24 cellular contexts compared by ENCODE assay signal in genomic region chr5:102742215-102742614, GRCh38. TPM values are rescaled to one million over a fixed set of nuclear protein-coding genes. Genes with fewer than 3 reads are reported as not detected.
DNase-seq lines count a peak whose midpoint lies in the region; TF ChIP-seq lines count a peak whose summit lies in the region.
"Had no signal": no experiment of that assay in that cellular context is flagged by ENCODE, and none has a peak within 500 bp of the region (broad histone marks: within the 10 kb centered on the region; RNA-seq: fewer than 3 reads in every experiment).

No MANE protein-coding gene starts in this region.

- no peaks in the 10 kb centered on the region for H3K79me1 ChIP-seq in mesendoderm (ENCODE audit: low read length)

- no peak overlapping the region for H3K4ac ChIP-seq in mesendoderm (ENCODE audit: low read depth, low read length)

- peaks cover 6% of the 10 kb centered on the region for H3K9me3 Mint-ChIP-seq in neural progenitor cell
- H3K9me3 Mint-ChIP-seq: CD14-positive monocyte; CD4-positive, alpha-beta memory T cell; CD4-positive, CD25-positive, alpha-beta regulatory T cell; CD8-positive, alpha-beta memory T cell had no signal

- peaks cover 53% of the 10 kb centered on the region for H3K4me1 Mint-ChIP-seq in neural progenitor cell
- H3K4me1 Mint-ChIP-seq: CD14-positive monocyte; CD4-positive, alpha-beta memory T cell had no signal

- TF ChIP-seq CTCF in A673 (conservative IDR thresholded peaks at IDR 0.05; ENCODE audit: low read depth, low read length) (no peak), neural progenitor cell (IDR thresholded peaks at IDR 0.05) (no peak), tibial artery (IDR thresholded peaks at IDR 0.05) (no peak)

- H2BK15ac ChIP-seq in mesendoderm (replicated peaks; ENCODE audit: low read depth), result no peak overlapping the region

- no peak overlapping the region for H2BK120ac ChIP-seq in mesendoderm (ENCODE audit: low read depth, low read length)

- DNase-seq in A673 (ENCODE audit: low spot score) (peak; percentile 66), mesendoderm (peak; percentile 43), neural progenitor cell (ENCODE audit: low spot score) (peak; percentile 46), tibial artery (no peak), EL (no peak), NCI-H774 (lab: John Stamatoyannopoulos, UW) (no peak)
- DNase-seq: ACHN; BE2C; C1 segment of cervical spinal cord; CD4-positive, alpha-beta memory T cell; CD4-positive, CD25-positive, alpha-beta regulatory T cell; CD8-positive, alpha-beta memory T cell; COR-L47; DMS 273 treated with DMSO at 0.1 percent for 48 hours; DMS153; DMS53; DMS79; DND-41; GF-D8 had no signal

- H3K79me2 ChIP-seq in mesendoderm (ENCODE audit: control insufficient read depth, insufficient read depth, low read length) (no peaks in the 10 kb centered on the region), neural progenitor cell (ENCODE audit: low read depth) (no peaks in the 10 kb centered on the region)

- no peak overlapping the region for H2BK5ac ChIP-seq in mesendoderm (ENCODE audit: low read length)

- H3K4me2 ChIP-seq in mesendoderm (ENCODE audit: low read length) (no peak overlapping the region), neural progenitor cell (peak overlapping the region; percentile 17)
- H3K4me2 ChIP-seq: A549, BLaER1 had no signal

- peaks cover 5% of the 10 kb centered on the region for H3K36me3 Mint-ChIP-seq in neural progenitor cell
- H3K36me3 Mint-ChIP-seq: CD14-positive monocyte; CD4-positive, alpha-beta memory T cell; CD4-positive, CD25-positive, alpha-beta regulatory T cell; CD8-positive, alpha-beta memory T cell had no signal

- H3K27ac Mint-ChIP-seq in neural progenitor cell, result peak overlapping the region; percentile 25
- H3K27ac Mint-ChIP-seq: CD14-positive monocyte; CD4-positive, CD25-positive, alpha-beta regulatory T cell; CD8-positive, alpha-beta memory T cell had no signal

- no peak overlapping the region for H3K27ac ChIP-seq in A673 (ENCODE audit: low read depth, low read length, poor library complexity, severe bottlenecking)
- H3K27ac ChIP-seq in HUES48 (ENCODE audit: low read depth, low read length), result peak overlapping the region; percentile 17
- H3K27ac ChIP-seq in mesendoderm (ENCODE audit: low read depth, low read length), result no peak overlapping the region
- H3K27ac ChIP-seq in neural progenitor cell, result no peak overlapping the region
- no peak overlapping the region for H3K27ac ChIP-seq in tibial artery
- H3K27ac ChIP-seq: 22Rv1, A549, BLaER1 had no signal

- no peak overlapping the region for H3K56ac ChIP-seq in mesendoderm (ENCODE audit: low read length)

- H3K9me3 ChIP-seq in A673 (ENCODE audit: low read depth, low read length, poor library complexity, severe bottlenecking), result no peaks in the 10 kb centered on the region
- no peaks in the 10 kb centered on the region for H3K9me3 ChIP-seq in HUES48 (ENCODE audit: control insufficient read depth, insufficient read depth, low read length)
- H3K9me3 ChIP-seq in neural progenitor cell (ENCODE audit: low read depth), result no peaks in the 10 kb centered on the region
- no peaks in the 10 kb centered on the region for H3K9me3 ChIP-seq in tibial artery
- H3K9me3 ChIP-seq: A549, BE2C, BLaER1 had no signal

- H3K4me3 ChIP-seq in A673 (ENCODE audit: low read depth, low read length, poor library complexity, severe bottlenecking) (no peak overlapping the region), HUES48 (ENCODE audit: low read depth, low read length) (no peak overlapping the region), mesendoderm (ENCODE audit: low read length) (no peak overlapping the region), neural progenitor cell (no peak overlapping the region), tibial artery (no peak overlapping the region)
- H3K4me3 ChIP-seq: A549, BLaER1 had no signal

- H3K18ac ChIP-seq in mesendoderm (ENCODE audit: low read length), result no peak overlapping the region

- BruUV-seq in A673 (replicated peaks; lab: Mats Ljungman, UMichigan), result no TSS peak

- no peaks in the 10 kb centered on the region for H3K36me3 ChIP-seq in A673 (ENCODE audit: insufficient read depth, low read length, poor library complexity, severe bottlenecking)
- no peaks in the 10 kb centered on the region for H3K36me3 ChIP-seq in HUES48 (ENCODE audit: control insufficient read depth, insufficient read depth, low read length)
- H3K36me3 ChIP-seq in mesendoderm (ENCODE audit: control insufficient read depth, insufficient read depth, low read length), result no peaks in the 10 kb centered on the region
- H3K36me3 ChIP-seq in neural progenitor cell, result no peaks in the 10 kb centered on the region
- no peaks in the 10 kb centered on the region for H3K36me3 ChIP-seq in tibial artery
- H3K36me3 ChIP-seq: BE2C, BLaER1 had no signal

- H3K27me3 ChIP-seq in A673 (replicated peaks; ENCODE audit: insufficient read depth, low read depth, low read length, poor library complexity) (no peaks in the 10 kb centered on the region), HUES48 (ENCODE audit: control insufficient read depth, insufficient read depth, low read length) (no peaks in the 10 kb centered on the region), mesendoderm (ENCODE audit: insufficient read depth, low read length, poor library complexity) (no peaks in the 10 kb centered on the region), neural progenitor cell (no peaks in the 10 kb centered on the region), tibial artery (no peaks in the 10 kb centered on the region)
- H3K27me3 ChIP-seq: BE2C, BLaER1 had no signal

- POLR2A ChIA-PET in A673 (lab: Charles Lee; ENCODE audit: low non-redundant PET), result no interaction called here

- no peaks in the 10 kb centered on the region for H3F3A ChIP-seq in neural progenitor cell (ENCODE audit: low read depth)

- no peaks in the 10 kb centered on the region for H4K20me1 ChIP-seq in neural progenitor cell (ENCODE audit: low read depth)
- H4K20me1 ChIP-seq: BLaER1 had no signal

- H3K4me3 Mint-ChIP-seq in neural progenitor cell, result no peak overlapping the region
- H3K4me3 Mint-ChIP-seq: CD14-positive monocyte; CD4-positive, alpha-beta memory T cell; CD4-positive, CD25-positive, alpha-beta regulatory T cell; CD8-positive, alpha-beta memory T cell had no signal

- H4K8ac ChIP-seq in mesendoderm (ENCODE audit: low read depth, low read length), result no peak overlapping the region

- no peak overlapping the region for H4K5ac ChIP-seq in mesendoderm (ENCODE audit: low read length)

- H2AFZ ChIP-seq in neural progenitor cell (replicated peaks), result no peak overlapping the region

- no peak overlapping the region for H3K23ac ChIP-seq in mesendoderm (ENCODE audit: low read length)

- CTCF ChIA-PET in A673 (lab: Charles Lee), result no interaction called here

- H3K4me1 ChIP-seq in A673 (ENCODE audit: insufficient read depth, low read length, poor library complexity, severe bottlenecking) (peaks cover 47% of the 10 kb centered on the region), HUES48 (ENCODE audit: control insufficient read depth, insufficient read depth, low read length) (peaks cover 9% of the 10 kb centered on the region), mesendoderm (ENCODE audit: control insufficient read depth, low read depth, low read length) (peaks cover 3% of the 10 kb centered on the region), neural progenitor cell (peaks cover 11% of the 10 kb centered on the region), tibial artery (no peaks in the 10 kb centered on the region)
- H3K4me1 ChIP-seq: A549, BE2C had no signal

- H3K9ac ChIP-seq in HUES48 (ENCODE audit: low read depth, low read length) (no peak overlapping the region), mesendoderm (ENCODE audit: low read length) (no peak overlapping the region), neural progenitor cell (no peak overlapping the region)
- H3K9ac ChIP-seq: BLaER1 had no signal

- intact Hi-C loops in A673 (cut with micrococcal nuclease; ENCODE audit: unreplicated experiment) (no loop called here), tibial artery (cut with DNase I; ENCODE audit: low total_unique reads) (no loop called here)

- no CpG with 5 or more reads among the region's 3 CpGs for WGBS in mesendoderm (ENCODE audit: extremely low coverage, insufficient coverage, low lambda C conversion rate)

- H2AK5ac ChIP-seq in mesendoderm (ENCODE audit: low read length), result no peak overlapping the region

- no peaks in the 10 kb centered on the region for H3K27me3 Mint-ChIP-seq in neural progenitor cell (ENCODE audit: insufficient read depth, low read depth)

RNA-seq across cellular contexts. Expression of gene PAM, which starts 12.9 kb away (rescaled TPM):
- total RNA-seq in A673 (2021) (185 and 190 TPM in 2 replicates), neural progenitor cell (ENCODE audit: low replicate concordance) (157 and 246 TPM in 2 replicates)
- polyA plus RNA-seq in mesendoderm (2013, experiment 1 of 2), result 23.6 TPM
- polyA plus RNA-seq in mesendoderm (2013, experiment 2 of 2), result 26.8 TPM

Comparison
In these comparisons a context has a peak if more than half of its experiments do, and no peak if none do; other contexts are left out.
1. DNase-seq: peak in A673 (single experiment), mesendoderm (single experiment) and neural progenitor cell (single experiment); none in tibial artery (0 of 2), EL (single experiment) and NCI-H774 (single experiment).